Comparison of ENCODE assay signal across 1 cellular context in the genomic region with DNA sequence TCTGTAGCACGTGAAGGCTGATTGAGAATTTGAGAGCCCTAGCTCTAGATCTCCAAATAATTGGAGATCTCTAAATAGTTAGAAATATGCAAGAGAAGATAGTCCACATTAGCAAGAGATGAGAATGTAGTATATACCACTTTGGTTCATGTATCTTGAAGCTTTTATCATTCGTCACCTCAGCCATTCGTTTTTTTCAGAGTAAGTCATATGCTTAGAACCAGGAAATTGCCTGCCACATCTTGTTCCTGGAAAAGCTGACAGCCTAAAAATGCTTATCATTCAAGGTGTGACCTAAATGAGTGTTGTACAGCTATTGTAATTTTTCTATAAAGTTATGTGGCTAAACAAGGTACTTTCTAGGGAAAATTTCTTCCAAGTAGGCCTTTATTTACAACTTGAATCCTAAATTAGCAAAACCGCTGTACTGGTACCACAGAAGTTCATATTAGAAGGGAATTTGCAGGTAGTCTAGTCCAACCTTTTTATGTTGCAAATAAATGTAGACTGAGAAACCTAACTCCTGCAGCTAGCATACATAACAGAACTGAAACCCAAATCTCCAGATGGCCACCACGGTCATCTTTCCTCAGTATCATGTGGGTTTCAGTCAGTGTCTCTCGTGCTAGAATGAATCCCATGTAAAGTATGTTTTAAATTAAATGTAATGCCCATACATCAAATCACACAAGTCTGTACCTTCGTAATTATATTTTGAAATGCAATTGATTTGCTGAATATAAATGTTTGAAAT.
TF ChIP-seq lines count a peak whose summit lies in the region.

No MANE protein-coding gene starts in this region.

TF ChIP-seq in GM23338, 12 proteins besides CTCF, POLR2A, EP300 and RAD21 (continued from another document):
- TF ChIP-seq, protein P1, sequence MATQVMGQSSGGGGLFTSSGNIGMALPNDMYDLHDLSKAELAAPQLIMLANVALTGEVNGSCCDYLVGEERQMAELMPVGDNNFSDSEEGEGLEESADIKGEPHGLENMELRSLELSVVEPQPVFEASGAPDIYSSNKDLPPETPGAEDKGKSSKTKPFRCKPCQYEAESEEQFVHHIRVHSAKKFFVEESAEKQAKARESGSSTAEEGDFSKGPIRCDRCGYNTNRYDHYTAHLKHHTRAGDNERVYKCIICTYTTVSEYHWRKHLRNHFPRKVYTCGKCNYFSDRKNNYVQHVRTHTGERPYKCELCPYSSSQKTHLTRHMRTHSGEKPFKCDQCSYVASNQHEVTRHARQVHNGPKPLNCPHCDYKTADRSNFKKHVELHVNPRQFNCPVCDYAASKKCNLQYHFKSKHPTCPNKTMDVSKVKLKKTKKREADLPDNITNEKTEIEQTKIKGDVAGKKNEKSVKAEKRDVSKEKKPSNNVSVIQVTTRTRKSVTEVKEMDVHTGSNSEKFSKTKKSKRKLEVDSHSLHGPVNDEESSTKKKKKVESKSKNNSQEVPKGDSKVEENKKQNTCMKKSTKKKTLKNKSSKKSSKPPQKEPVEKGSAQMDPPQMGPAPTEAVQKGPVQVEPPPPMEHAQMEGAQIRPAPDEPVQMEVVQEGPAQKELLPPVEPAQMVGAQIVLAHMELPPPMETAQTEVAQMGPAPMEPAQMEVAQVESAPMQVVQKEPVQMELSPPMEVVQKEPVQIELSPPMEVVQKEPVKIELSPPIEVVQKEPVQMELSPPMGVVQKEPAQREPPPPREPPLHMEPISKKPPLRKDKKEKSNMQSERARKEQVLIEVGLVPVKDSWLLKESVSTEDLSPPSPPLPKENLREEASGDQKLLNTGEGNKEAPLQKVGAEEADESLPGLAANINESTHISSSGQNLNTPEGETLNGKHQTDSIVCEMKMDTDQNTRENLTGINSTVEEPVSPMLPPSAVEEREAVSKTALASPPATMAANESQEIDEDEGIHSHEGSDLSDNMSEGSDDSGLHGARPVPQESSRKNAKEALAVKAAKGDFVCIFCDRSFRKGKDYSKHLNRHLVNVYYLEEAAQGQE (IDR thresholded peaks at IDR 0.05; ENCODE audit: unreplicated experiment), result no peak
- no peak for TF ChIP-seq ZNF114 (CRISPR knock-in tag; IDR thresholded peaks at IDR 0.05)
- no peak for TF ChIP-seq NANOG (IDR thresholded peaks at IDR 0.05; ENCODE audit: borderline replicate concordance)
- no peak for TF ChIP-seq POLR2AphosphoS5 (IDR thresholded peaks at IDR 0.05; ENCODE audit: low read depth)
- no peak for TF ChIP-seq EZH2 (IDR thresholded peaks at IDR 0.05; ENCODE audit: low read depth, unreplicated experiment)
- TF ChIP-seq ZNF331 (CRISPR knock-in tag; IDR thresholded peaks at IDR 0.05; ENCODE audit: low read depth), result no peak
- no peak for TF ChIP-seq ETS1 (IDR thresholded peaks at IDR 0.05)
